ENCODE assay signal across 23 cellular contexts in the genomic region with DNA sequence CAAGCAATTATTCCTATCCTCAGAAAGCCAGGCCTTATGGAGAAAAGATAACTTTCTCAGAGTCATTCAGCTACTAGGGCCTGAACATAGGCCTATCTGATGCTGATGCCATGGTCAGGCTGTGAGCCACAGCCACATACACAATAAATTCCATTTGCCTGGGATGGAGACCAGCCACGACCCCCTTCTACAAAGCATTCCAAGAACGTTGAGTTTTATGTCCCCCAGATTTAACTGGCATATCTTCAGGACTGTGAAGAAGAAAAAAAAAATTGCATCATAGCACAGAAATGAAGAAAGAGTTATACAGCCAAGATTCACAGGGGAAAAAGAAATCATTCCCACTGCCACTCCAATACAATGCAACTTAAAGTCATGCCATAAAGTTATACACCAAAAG.
A peak's percentile ranks its signal among the peaks of the same experiment; 100 is the strongest.
DNase-seq lines count a peak whose midpoint lies in the region; ATAC-seq and TF ChIP-seq lines count a peak whose summit lies in the region.
"Had no signal": no experiment of that assay in that cellular context is flagged by ENCODE, and none has a peak within 500 bp of the region (broad histone marks: within the 10 kb centered on the region; RNA-seq: fewer than 3 reads in every experiment).

No MANE protein-coding gene starts in this region.

- peaks cover 3% of the 10 kb centered on the region for H3K4me1 ChIP-seq in IMR-90 (ENCODE audit: control insufficient read depth, insufficient read depth, low read length)
- H3K4me1 ChIP-seq in osteoblast (ENCODE audit: insufficient read depth, low read length), result peaks cover 31% of the 10 kb centered on the region
- H3K4me1 ChIP-seq: A549 had no signal

- H3K27ac ChIP-seq in IMR-90 (ENCODE audit: insufficient read depth, low read length) (no peak overlapping the region), osteoblast (ENCODE audit: low read depth, low read length) (peak overlapping the region; percentile 68)
- H3K27ac ChIP-seq: A549, KMS-11, RWPE1 had no signal

- H3K27me3 ChIP-seq in IMR-90 (ENCODE audit: control insufficient read depth, insufficient read depth, low read length) (no peaks in the 10 kb centered on the region), osteoblast (ENCODE audit: insufficient read depth, low read length) (no peaks in the 10 kb centered on the region)
- H3K27me3 ChIP-seq: heart left ventricle had no signal

- no peak for TF ChIP-seq RAD21 in IMR-90 (IDR thresholded peaks at IDR 0.05; ENCODE audit: low read length)

- no peaks in the 10 kb centered on the region for H4K20me1 ChIP-seq in IMR-90 (ENCODE audit: insufficient read depth, low read length)
- H4K20me1 ChIP-seq in osteoblast (ENCODE audit: insufficient read depth, low read length), result no peaks in the 10 kb centered on the region

- POLR2A ChIA-PET in IMR-90 (lab: Charles Lee; ENCODE audit: unreplicated experiment), result interaction anchor here (0.6 kb wide), 1 partner anchor 93 kb away, joined by 3 read pairs; no protein-coding TSS in a partner anchor

- no peak overlapping the region for H3K9ac ChIP-seq in IMR-90 (ENCODE audit: low read depth, low read length)
- H3K9ac ChIP-seq: KMS-11 had no signal

- peak overlapping the region; percentile 35; the same call in 1 of the 2 replicates for H2BK20ac ChIP-seq in IMR-90 (ENCODE audit: low read depth, low read length)

- no peak overlapping the region for H3K23ac ChIP-seq in IMR-90 (ENCODE audit: low read depth, low read length)

- H3K9me1 ChIP-seq in IMR-90 (ENCODE audit: insufficient read depth, low read length), result no peaks in the 10 kb centered on the region

- H3K18ac ChIP-seq in IMR-90 (ENCODE audit: low read depth, low read length), result no peak overlapping the region

- no peak overlapping the region for H2AK9ac ChIP-seq in IMR-90 (replicated peaks; ENCODE audit: low read depth, low read length, poor library complexity)

- in situ Hi-C loops in IMR-90 (cut with MboI; ENCODE audit: low sequenced_read_pairs), result loop anchor here (5.0 kb wide), 1 partner anchor 81 kb away; no protein-coding TSS in a partner anchor

- no peak overlapping the region for H4K5ac ChIP-seq in IMR-90 (ENCODE audit: low read depth, low read length)

- H4K91ac ChIP-seq in IMR-90 (ENCODE audit: insufficient read depth, low read depth, low read length), result no peak overlapping the region

- no peak overlapping the region for H3K4ac ChIP-seq in IMR-90 (ENCODE audit: low read depth, low read length)

- peak overlapping the region; percentile 4 for H2BK5ac ChIP-seq in IMR-90 (ENCODE audit: low read depth, low read length, poor library complexity, severe bottlenecking)

- H2BK120ac ChIP-seq in IMR-90 (ENCODE audit: low read depth, low read length), result no peak overlapping the region

- no peak for TF ChIP-seq CTCF in IMR-90 (conservative IDR thresholded peaks at IDR 0.05; ENCODE audit: low read depth, low read length)
- no peak for TF ChIP-seq CTCF in osteoblast (IDR thresholded peaks at IDR 0.05; ENCODE audit: extremely low read depth, low read depth, low read length)

- no peak overlapping the region; a peak in 1 of 4 replicates for H4K8ac ChIP-seq in IMR-90 (ENCODE audit: low read depth in 2 of 2, low read length in 2 of 2)

- ATAC-seq in IMR-90 (ENCODE audit: low read depth) (peak; percentile 65), HG03378 (IDR thresholded peaks at IDR 0.05; ENCODE audit: unreplicated experiment) (no peak), HG02938 (IDR thresholded peaks at IDR 0.05; ENCODE audit: unreplicated experiment) (no peak)
- ATAC-seq: A549, heart left ventricle, left ventricle myocardium superior, T-cell had no signal

- H3K36me3 ChIP-seq in IMR-90 (ENCODE audit: control insufficient read depth, insufficient read depth, low read length) (no peaks in the 10 kb centered on the region), osteoblast (ENCODE audit: insufficient read depth, low read length) (no peaks in the 10 kb centered on the region)
- H3K36me3 ChIP-seq: heart left ventricle had no signal

- dilution Hi-C loops in IMR-90 (cut with HindIII; ENCODE audit: low sequenced_read_pairs, unreplicated experiment), result no loop called here

- no peak overlapping the region for H3K56ac ChIP-seq in IMR-90 (ENCODE audit: extremely low read depth, insufficient read depth, low read length)

- H3K4me3 ChIP-seq in IMR-90 (ENCODE audit: insufficient read depth, low read depth, low read length) (no peak overlapping the region), osteoblast (ENCODE audit: insufficient read depth, low read length) (no peak overlapping the region)
- H3K4me3 ChIP-seq: A549, heart left ventricle had no signal

- BruUV-seq in IMR-90 (replicated peaks; lab: Mats Ljungman, UMichigan), result no TSS peak

- peak; percentile 62 for DNase-seq in AG08395 (ENCODE audit: low spot score)
- DNase-seq in IMR-90, result peak; percentile 52
- DNase-seq in fibroblast of gingiva (ENCODE audit: low read depth), result peak; percentile 83
- DNase-seq in osteoblast (ENCODE audit: insufficient read length, low spot score, missing footprints), result no peak
- no peak for DNase-seq in DMS79 treated with DMSO at 0.1 percent for 48 hours (lab: John Stamatoyannopoulos, UW)
- DNase-seq in NCI-H69 (lab: John Stamatoyannopoulos, UW), result no peak
- DNase-seq: activated CD4-positive, alpha-beta T cell treated with anti-CD3 and anti-CD28 coated beads for 36 hours; activated effector memory CD4-positive, alpha-beta T cell treated with anti-CD3 and anti-CD28 coated beads, Interleukin-2, amount 50 U/mL, for 16 hours; CD8-positive, alpha-beta memory T cell; central memory CD4-positive, alpha-beta T cell; effector CD4-positive, alpha-beta T cell; heart left ventricle; left ventricle myocardium superior; NCI-H1048; NCI-H2029 treated with DMSO at 0.1 percent for 48 hours; NCI-H510A; stimulated activated CD4-positive, alpha-beta T cell treated with anti-CD3 and anti-CD28 coated beads, Interleukin-4, amount 100 ng/mL, for 1 hour; T-cell had no signal

- no CpG with 5 or more reads among the region's 2 CpGs for WGBS in IMR-90 (ENCODE audit: extremely low coverage in 2 of 2, insufficient read length in 1 of 2), 2 experiments

- H3K14ac ChIP-seq in IMR-90 (replicated peaks; ENCODE audit: low read depth, low read length), result no peak overlapping the region

- no peak for TF ChIP-seq POLR2A in IMR-90 (IDR thresholded peaks at IDR 0.05; ENCODE audit: low read depth, low read length)

- H3K79me1 ChIP-seq in IMR-90 (ENCODE audit: low read depth in 1 of 2, low read length in 2 of 2), result no peaks in the 10 kb centered on the region

- H2AK5ac ChIP-seq in IMR-90 (ENCODE audit: low read depth, low read length), result no peak overlapping the region

- CTCF ChIA-PET in IMR-90 (lab: Yijun Ruan, JAX), result interaction anchor here (1.9 kb wide), 1 partner anchor 75 kb away, joined by 5 read pairs; no protein-coding TSS in a partner anchor

- H3K79me2 ChIP-seq in osteoblast (ENCODE audit: insufficient read depth, low read length), result no peaks in the 10 kb centered on the region

- intact Hi-C loops in IMR-90 (cut with micrococcal nuclease), result loop anchor here (5.0 to 10.0 kb wide), 3 partner anchors 79 to 506 kb away; partner anchors contain the start of gene EIF2AK4

- H2AFZ ChIP-seq in IMR-90 (replicated peaks; ENCODE audit: low read length, poor library complexity) (no peak overlapping the region), osteoblast (ENCODE audit: low read length) (peak overlapping the region; percentile 59)

- H3K4me2 ChIP-seq in IMR-90 (ENCODE audit: low read depth, low read length), result no peak overlapping the region
- no peak overlapping the region for H3K4me2 ChIP-seq in osteoblast (ENCODE audit: insufficient read depth, low read length)
- H3K4me2 ChIP-seq: A549, KMS-11 had no signal

- no peaks in the 10 kb centered on the region for H3K9me3 ChIP-seq in IMR-90 (ENCODE audit: control insufficient read depth, insufficient read depth, low read length)
- no peaks in the 10 kb centered on the region for H3K9me3 ChIP-seq in osteoblast (ENCODE audit: low read depth, low read length)
- H3K9me3 ChIP-seq: A549, heart left ventricle had no signal

- H2BK15ac ChIP-seq in IMR-90 (ENCODE audit: low read depth, low read length), result no peak overlapping the region

TF ChIP-seq in IMR-90, 13 proteins besides CTCF, POLR2A, EP300 and RAD21:
- peak; percentile 74 for TF ChIP-seq CEBPB (IDR thresholded peaks at IDR 0.05; ENCODE audit: low read depth, low read length)
- no peak for TF ChIP-seq MXI1 (IDR thresholded peaks at IDR 0.05; ENCODE audit: borderline replicate concordance, low read depth, low read length)
- TF ChIP-seq RCOR1 (IDR thresholded peaks at IDR 0.05; ENCODE audit: insufficient replicate concordance, low read length), result no peak

Comparison
In these comparisons a context has a peak if more than half of its experiments do, and no peak if none do; other contexts are left out.
1. DNase-seq: peak in AG08395 (single experiment), IMR-90 (single experiment) and fibroblast of gingiva (single experiment); none in osteoblast (single experiment), DMS79 treated with DMSO at 0.1 percent for 48 hours (single experiment) and NCI-H69 (single experiment).